ENCODE assay signal across 9 cellular contexts in the genomic region with DNA sequence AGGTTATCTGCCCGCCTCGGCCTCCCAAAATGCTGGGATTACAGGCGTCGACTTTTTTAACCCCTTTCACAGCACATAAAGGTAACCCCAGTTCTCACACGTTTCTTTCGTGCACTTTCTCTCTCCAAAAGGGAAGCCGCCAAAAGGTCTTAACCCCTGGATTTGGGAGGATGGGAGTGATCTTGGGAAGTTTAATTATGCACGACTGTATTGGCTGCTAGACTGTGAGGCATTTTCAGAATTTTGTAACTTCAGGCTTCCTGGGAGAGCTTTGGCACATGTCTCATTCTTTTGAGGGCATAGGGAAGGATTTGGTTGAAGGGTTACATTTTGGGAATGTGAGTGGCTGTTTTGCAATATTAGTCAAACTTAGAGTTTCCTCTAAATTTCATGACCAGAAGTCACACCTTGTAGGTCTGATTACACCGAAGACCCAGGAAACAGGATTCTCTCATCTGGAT. TPM values are rescaled to one million over a fixed set of nuclear protein-coding genes. Genes with fewer than 3 reads are reported as not detected.
A peak's percentile ranks its signal among the peaks of the same experiment; 100 is the strongest.
DNase-seq lines count a peak whose midpoint lies in the region; ATAC-seq, FAIRE-seq and TF ChIP-seq lines count a peak whose summit lies in the region.
"Had no signal": no experiment of that assay in that cellular context is flagged by ENCODE, and none has a peak within 500 bp of the region (broad histone marks: within the 10 kb centered on the region; RNA-seq: fewer than 3 reads in every experiment).

No MANE protein-coding gene starts in this region.

- peaks cover 6% of the 10 kb centered on the region for H3K36me3 Mint-ChIP-seq in T-cell

- peaks cover 40 to 53% (median 46%) of the 10 kb centered on the region in 3 donors for H3K4me1 Mint-ChIP-seq in T-cell

- peak overlapping the region; percentile 99 for H3K27ac ChIP-seq in hepatocyte
- H3K27ac ChIP-seq in small intestine (ENCODE audit: low read depth in 1 of 2, low read length in 1 of 2) = peak overlapping the region; percentile 39 to 88

- H3K27me3 Mint-ChIP-seq in T-cell = no peaks in the 10 kb centered on the region

- no peaks in the 10 kb centered on the region for H3K9me3 Mint-ChIP-seq in T-cell

- H3K4me2 ChIP-seq in hepatocyte = peak overlapping the region; percentile 96

- H3K79me2 ChIP-seq in hepatocyte = peaks cover 34% of the 10 kb centered on the region

- H3K4me3 ChIP-seq in hepatocyte = peak overlapping the region; percentile 22
- H3K4me3 ChIP-seq in small intestine (ENCODE audit: low read depth in 1 of 2, low read length in 2 of 2) = peak overlapping the region in 1 of 2 donors; percentile 86

- H3K27me3 ChIP-seq in hepatocyte (no peaks in the 10 kb centered on the region), small intestine (ENCODE audit: control insufficient read depth in 2 of 2, insufficient read depth in 2 of 2, low read length in 2 of 2) (no peaks in the 10 kb centered on the region)

- CTCF ChIA-PET in T-cell (lab: Charles Lee) = interaction anchor here in 1 of 2 donors (0.6 to 3.3 kb wide), 6 partner anchors 31 to 169 kb away, joined by 3 to 54 read pairs (median 22); a partner anchor contains a TSS

- H3K9me2 ChIP-seq in hepatocyte (replicated peaks; ENCODE audit: insufficient read depth) = no peaks in the 10 kb centered on the region

- H3K4me1 ChIP-seq in hepatocyte (ENCODE audit: insufficient read depth) (peaks cover 7% of the 10 kb centered on the region), small intestine (ENCODE audit: control insufficient read depth in 2 of 2, insufficient read depth in 1 of 2, low read depth in 1 of 2, low read length in 1 of 2) (peaks cover 2 to 7% of the 10 kb centered on the region in 2 donors)

- H3K27ac Mint-ChIP-seq in T-cell = peak overlapping the region; percentile 95 to 97

- no peaks in the 10 kb centered on the region for H3K36me3 ChIP-seq in hepatocyte (replicated peaks; ENCODE audit: insufficient read depth, low read depth)
- peaks cover 0 to 2% of the 10 kb centered on the region in 2 donors for H3K36me3 ChIP-seq in small intestine (ENCODE audit: control insufficient read depth in 2 of 2, insufficient read depth in 2 of 2, low read length in 2 of 2)

- H3K4me3 Mint-ChIP-seq in T-cell = peak overlapping the region; percentile 93 to 98 (median 96)

- WGBS in hepatocyte (ENCODE audit: low lambda C conversion rate, missing lambda C conversion rate) = 21% methylated on average over 9 of the region's 9 CpGs
- 22 to 26% (median 26%) methylated on average over 9 of the region's 9 CpGs for WGBS in small intestine, 3 donors

- no peak for TF ChIP-seq POLR2A in GM18505 (IDR thresholded peaks at IDR 0.05; ENCODE audit: borderline replicate concordance, extremely low read depth, insufficient read depth, insufficient read length)

- peak; percentile 14 for DNase-seq in DMS 273 (lab: John Stamatoyannopoulos, UW; ENCODE audit: unreplicated experiment)
- DNase-seq in DMS 273 treated with DMSO at 0.1 percent for 48 hours (lab: John Stamatoyannopoulos, UW) = no peak
- no peak for DNase-seq in T-cell
- no peak for DNase-seq in hepatocyte (ENCODE audit: low spot score)
- DNase-seq in small intestine = peak; percentile 13

- peaks cover 8% of the 10 kb centered on the region for H4K20me1 ChIP-seq in hepatocyte (ENCODE audit: insufficient read depth, poor library complexity, severe bottlenecking)

- TF ChIP-seq CTCF in hepatocyte (IDR thresholded peaks at IDR 0.05; ENCODE audit: poor library complexity) = no peak

- no peak for FAIRE-seq in small intestine (lab: Jason Lieb, UNC)
- FAIRE-seq: A204.1 had no signal

- peak overlapping the region; percentile 61 for H2AFZ ChIP-seq in hepatocyte

- no peaks in the 10 kb centered on the region for H3K9me3 ChIP-seq in hepatocyte (ENCODE audit: low read depth)
- H3K9me3 ChIP-seq in small intestine (ENCODE audit: control insufficient read depth, low read depth) = no peaks in the 10 kb centered on the region

- POLR2A ChIA-PET in T-cell (lab: Charles Lee) = no interaction called here

- ATAC-seq in T-cell (replicated peaks in 1 of 4) (no peak), GM19035 (IDR thresholded peaks at IDR 0.05; ENCODE audit: unreplicated experiment) (no peak), HG02571 (IDR thresholded peaks at IDR 0.05; ENCODE audit: unreplicated experiment) (no peak), GM18505 (IDR thresholded peaks at IDR 0.05; ENCODE audit: unreplicated experiment) (no peak)

RNA-seq across cellular contexts. Expression of a gene that starts 1.4 kb away (rescaled TPM):
- total RNA-seq in T-cell = 100 to 1,000 TPM; 135 to 160 (median 159) TPM
- 34.8 and 37.4 TPM in 2 replicates for total RNA-seq in hepatocyte
- 68.6 and 72.4 TPM in 2 replicates for polyA plus RNA-seq in hepatocyte
- polyA plus RNA-seq in small intestine = 10 to 100 TPM; 18.6 to 31.1 (median 20.4) TPM

RNA-seq across cellular contexts. Expression of a gene that starts 31.0 kb away (rescaled TPM):
- total RNA-seq in T-cell (10 to 100 TPM; 26.3 to 43.1 (median 39.4) TPM), hepatocyte (47.6 and 66.4 TPM in 2 replicates)
- polyA plus RNA-seq in hepatocyte (12.2 and 22.5 TPM in 2 replicates), small intestine (10 to 100 TPM; 11.4 to 24.4 (median 12.2) TPM)

RNA-seq across cellular contexts. Expression of a gene that starts 32.6 kb away (rescaled TPM):
- 100 to 1,000 TPM; 506 to 663 (median 569) TPM for total RNA-seq in T-cell
- total RNA-seq in hepatocyte = 1,441 and 1,490 TPM in 2 replicates
- polyA plus RNA-seq in hepatocyte = 2,273 and 2,387 TPM in 2 replicates
- 1,000 to 10,000 TPM; 2,556 to 4,316 (median 3,376) TPM for polyA plus RNA-seq in small intestine

RNA-seq across cellular contexts. Expression of a gene that starts 33.4 kb away (rescaled TPM):
- total RNA-seq in T-cell (10 to 100 TPM; 11.8 to 19.1 (median 14.0) TPM), hepatocyte (21.9 and 35.4 TPM in 2 replicates)
- polyA plus RNA-seq in hepatocyte (12.4 and 12.5 TPM in 2 replicates), small intestine (10 to 100 TPM; 29.1 to 47.4 (median 40.0) TPM)

RNA-seq across cellular contexts. Expression of a gene that starts 38.3 kb away (rescaled TPM):
- total RNA-seq in T-cell (10 to 100 TPM in 1 of 5 donors, 1 to 10 TPM in 4; 5.9 to 12.4 (median 7.7) TPM), hepatocyte (80.6 and 98.1 TPM in 2 replicates)
- polyA plus RNA-seq in hepatocyte (82.2 and 83.9 TPM in 2 replicates), small intestine (10 to 100 TPM; 24.8 to 31.2 (median 28.6) TPM)

Comparison
In these comparisons a context has a peak if more than half of its experiments do, and no peak if none do; other contexts are left out.
1. DNase-seq: peak in DMS 273 (single experiment) and small intestine (single experiment); none in DMS 273 treated with DMSO at 0.1 percent for 48 hours (single experiment), T-cell (0 of 34) and hepatocyte (single experiment).